11 cellular contexts compared by ENCODE assay signal in genomic region chr1:21935393-21935804, GRCh38. TPM values are rescaled to one million over a fixed set of nuclear protein-coding genes. Genes with fewer than 3 reads are reported as not detected.
A peak's percentile ranks its signal among the peaks of the same experiment; 100 is the strongest.
DNase-seq lines count a peak whose midpoint lies in the region; ATAC-seq and TF ChIP-seq lines count a peak whose summit lies in the region.
"Had no signal": no experiment of that assay in that cellular context is flagged by ENCODE, and none has a peak within 500 bp of the region (broad histone marks: within the 10 kb centered on the region; RNA-seq: fewer than 3 reads in every experiment).

No MANE protein-coding gene starts in this region.

- peaks cover 0 to 25% of the 10 kb centered on the region in 2 donors for H3K4me1 ChIP-seq in naive thymus-derived CD4-positive, alpha-beta T cell (ENCODE audit: control insufficient read depth in 2 of 2, insufficient read depth in 2 of 2, low read length in 2 of 2)

- no peak for ATAC-seq in naive thymus-derived CD4-positive, alpha-beta T cell

- H3K36me3 ChIP-seq in naive thymus-derived CD4-positive, alpha-beta T cell (ENCODE audit: control insufficient read depth in 2 of 3, insufficient read depth in 3 of 3, low read length in 3 of 3) = no peaks in the 10 kb centered on the region

- H3K4me1 Mint-ChIP-seq in IgD-negative memory B cell = peaks cover 0 to 9% (median 8%) of the 10 kb centered on the region in 3 donors
- peaks cover 82% of the 10 kb centered on the region for H3K4me1 Mint-ChIP-seq in dendritic cell treated with granulocyte-macrophage colony-stimulating factor and Interleukin-4, amounts not matched to agents 40 ng/mL and 50 ng/mL, for 4 days (ENCODE audit: low read depth)
- H3K4me1 Mint-ChIP-seq in naive thymus-derived CD4-positive, alpha-beta T cell = peaks cover 13 to 42% (median 23%) of the 10 kb centered on the region in 7 donors

- no peak overlapping the region for H3K27ac Mint-ChIP-seq in IgD-negative memory B cell
- H3K27ac Mint-ChIP-seq in dendritic cell treated with granulocyte-macrophage colony-stimulating factor and Interleukin-4, amounts not matched to agents 40 ng/mL and 50 ng/mL, for 4 days = peak overlapping the region; percentile 5
- peak overlapping the region in 4 of 9 donors; percentile 31 to 63 (median 48) for H3K27ac Mint-ChIP-seq in naive thymus-derived CD4-positive, alpha-beta T cell

- no peak for DNase-seq in AG04450 (ENCODE audit: low read depth, low spot score)
- no peak for DNase-seq in naive thymus-derived CD4-positive, alpha-beta T cell
- DNase-seq in erythroblast (lab: John Stamatoyannopoulos, UW) = no peak
- DNase-seq in COR-L47 (lab: John Stamatoyannopoulos, UW) = no peak
- DNase-seq in activated CD4-positive, alpha-beta T cell treated with anti-CD3 and anti-CD28 coated beads for 4 hours = no peak
- no peak for DNase-seq in NCI-H748 treated with DMSO at 0.1 percent for 48 hours (lab: John Stamatoyannopoulos, UW)
- DNase-seq: NCI-H446 treated with DMSO at 0.1 percent for 48 hours had no signal

- intact Hi-C loops in dendritic cell treated with granulocyte-macrophage colony-stimulating factor and Interleukin-4, amounts not matched to agents 40 ng/mL and 50 ng/mL, for 4 days (cut with micrococcal nuclease) = no loop called here
- intact Hi-C loops in naive thymus-derived CD4-positive, alpha-beta T cell (cut with micrococcal nuclease) = loop anchor here in 1 of 2 donors (10.0 kb wide), 1 partner anchor 121 kb away; the partner anchor contains the start of gene LDLRAD2

- CTCF ChIA-PET in AG04450 (lab: Charles Lee) = no interaction called here
- CTCF ChIA-PET in naive thymus-derived CD4-positive, alpha-beta T cell (lab: Charles Lee) = no interaction called here

- TF ChIP-seq CTCF in AG04450 (IDR thresholded peaks at IDR 0.05; ENCODE audit: low read depth, low read length) = no peak

- H3K27me3 Mint-ChIP-seq in IgD-negative memory B cell = peaks cover 1% of the 10 kb centered on the region
- H3K27me3 Mint-ChIP-seq in dendritic cell treated with granulocyte-macrophage colony-stimulating factor and Interleukin-4, amounts not matched to agents 40 ng/mL and 50 ng/mL, for 4 days = peaks cover 24% of the 10 kb centered on the region
- H3K27me3 Mint-ChIP-seq in naive thymus-derived CD4-positive, alpha-beta T cell = peaks cover 0 to 36% (median under 1%) of the 10 kb centered on the region in 5 donors

- POLR2A ChIA-PET in AG04450 (lab: Yijun Ruan, JAX) = interaction anchor here (1.0 to 1.7 kb wide), 3 partner anchors 10 to 25 kb away, joined by 4 to 13 read pairs (median 9); no protein-coding TSS in a partner anchor
- POLR2A ChIA-PET in naive thymus-derived CD4-positive, alpha-beta T cell (lab: Charles Lee) = interaction anchor here (1.3 kb wide), 1 partner anchor 21 kb away, joined by 5 read pairs; no protein-coding TSS in a partner anchor

- H3K36me3 Mint-ChIP-seq in IgD-negative memory B cell = peaks cover 2% of the 10 kb centered on the region
- peaks cover 6% of the 10 kb centered on the region for H3K36me3 Mint-ChIP-seq in dendritic cell treated with granulocyte-macrophage colony-stimulating factor and Interleukin-4, amounts not matched to agents 40 ng/mL and 50 ng/mL, for 4 days (ENCODE audit: low read depth)
- H3K36me3 Mint-ChIP-seq in naive thymus-derived CD4-positive, alpha-beta T cell = peaks cover 0 to 5% (median 0%) of the 10 kb centered on the region in 5 donors

- peak overlapping the region; percentile 86 for H3K4me3 ChIP-seq in AG04450 (ENCODE audit: low read depth, low read length)
- H3K4me3 ChIP-seq in naive thymus-derived CD4-positive, alpha-beta T cell (ENCODE audit: low read length) = no peak overlapping the region

- no peak for TF ChIP-seq POLR2A in erythroblast (IDR thresholded peaks at IDR 0.05; ENCODE audit: low read length)

- H3K27ac ChIP-seq in AG04450 (ENCODE audit: low read depth, low read length) = peak overlapping the region; percentile 31
- H3K27ac ChIP-seq in naive thymus-derived CD4-positive, alpha-beta T cell (ENCODE audit: low read depth, low read length) = no peak overlapping the region

- H3K9me3 Mint-ChIP-seq in IgD-negative memory B cell = no peaks in the 10 kb centered on the region
- no peaks in the 10 kb centered on the region for H3K9me3 Mint-ChIP-seq in dendritic cell treated with granulocyte-macrophage colony-stimulating factor and Interleukin-4, amounts not matched to agents 40 ng/mL and 50 ng/mL, for 4 days
- peaks cover 0 to 3% (median 0%) of the 10 kb centered on the region in 11 donors for H3K9me3 Mint-ChIP-seq in naive thymus-derived CD4-positive, alpha-beta T cell

- H3K4me3 Mint-ChIP-seq in IgD-negative memory B cell = peak overlapping the region in 3 of 4 donors; percentile 30 to 47 (median 37)
- peak overlapping the region; percentile 77 for H3K4me3 Mint-ChIP-seq in dendritic cell treated with granulocyte-macrophage colony-stimulating factor and Interleukin-4, amounts not matched to agents 40 ng/mL and 50 ng/mL, for 4 days
- H3K4me3 Mint-ChIP-seq in naive thymus-derived CD4-positive, alpha-beta T cell = peak overlapping the region in 9 of 10 donors; percentile 58 to 88 (median 75)

- H3K9me3 ChIP-seq in AG04450 (ENCODE audit: control insufficient read depth, insufficient read depth, low read length) = no peaks in the 10 kb centered on the region
- H3K9me3 ChIP-seq in naive thymus-derived CD4-positive, alpha-beta T cell (ENCODE audit: control insufficient read depth in 2 of 3, low read length in 3 of 3) = no peaks in the 10 kb centered on the region

- no peaks in the 10 kb centered on the region for H3K27me3 ChIP-seq in AG04450 (ENCODE audit: control insufficient read depth, insufficient read depth, low read length)
- H3K27me3 ChIP-seq in naive thymus-derived CD4-positive, alpha-beta T cell (ENCODE audit: control insufficient read depth in 2 of 2, insufficient read depth in 2 of 2, low read length in 2 of 2) = no peaks in the 10 kb centered on the region

RNA-seq across cellular contexts. Expression of gene HSPG2, which starts 1.7 kb away (rescaled TPM):
- polyA plus RNA-seq in AG04450 (2011; rRNA removed) = 9.7 and 13.2 TPM in 2 replicates
- polyA minus RNA-seq in AG04450 (2011; rRNA and poly(A)+ RNA removed) = 22.1 and 27.9 TPM in 2 replicates
- 0.90 TPM for polyA plus RNA-seq in IgD-negative memory B cell
- total RNA-seq in naive thymus-derived CD4-positive, alpha-beta T cell = 10 to 100 TPM in 3 of 5 experiments, 1 to 10 TPM in 2; 8.0 to 20.8 (median 10.0) TPM
- 1 to 10 TPM; 1.0 TPM for polyA plus RNA-seq in naive thymus-derived CD4-positive, alpha-beta T cell

RNA-seq across cellular contexts. Expression of gene CELA3B, which starts 41.4 kb away (rescaled TPM):
- not detected in 2 replicates for polyA plus RNA-seq in AG04450 (2011; rRNA removed)
- not detected in 2 replicates for polyA minus RNA-seq in AG04450 (2011; rRNA and poly(A)+ RNA removed)
- not detected for polyA plus RNA-seq in IgD-negative memory B cell
- total RNA-seq in naive thymus-derived CD4-positive, alpha-beta T cell = not detected
- polyA plus RNA-seq in naive thymus-derived CD4-positive, alpha-beta T cell = not detected
- total RNA-seq: G401, renal cortical epithelial cell had no signal
